Comparison of ENCODE assay signal across 26 cellular contexts in the genomic region with DNA sequence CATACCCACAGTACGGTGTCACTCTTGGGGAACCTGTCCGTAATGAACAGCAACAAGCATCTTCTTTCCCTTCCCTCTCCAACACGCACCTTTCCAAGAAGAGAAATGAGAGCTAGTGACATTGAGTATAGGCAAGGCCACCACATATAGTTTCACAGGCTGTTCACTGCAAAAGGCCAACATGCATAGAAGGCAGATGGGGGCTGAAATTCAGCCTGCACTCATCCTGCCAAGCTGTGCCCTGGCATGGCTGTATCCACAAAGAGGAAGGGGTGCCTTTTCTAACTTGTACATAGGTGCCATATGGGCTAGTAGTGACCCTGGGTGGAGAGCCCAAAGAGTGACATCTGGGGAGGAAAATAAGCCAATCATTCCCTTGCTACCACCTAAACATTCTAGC.
A peak's percentile ranks its signal among the peaks of the same experiment; 100 is the strongest.
DNase-seq lines count a peak whose midpoint lies in the region; FAIRE-seq and TF ChIP-seq lines count a peak whose summit lies in the region.
"Had no signal": no experiment of that assay in that cellular context is flagged by ENCODE, and none has a peak within 500 bp of the region (broad histone marks: within the 10 kb centered on the region; RNA-seq: fewer than 3 reads in every experiment).

No MANE protein-coding gene starts in this region.

- H3K18ac ChIP-seq in H1 (ENCODE audit: extremely low read depth, low read length): no peak overlapping the region; the same call in 1 of the 2 replicates
- peak overlapping the region; percentile 10 for H3K18ac ChIP-seq in trophoblast cell (ENCODE audit: low read length)

- FAIRE-seq in H1 (lab: Jason Lieb, UNC): no peak
- FAIRE-seq: A549, colon, HepG2 had no signal

- no peaks in the 10 kb centered on the region for H4K20me1 ChIP-seq in H1 (replicated peaks in 1 of 2; ENCODE audit: control insufficient read depth in 1 of 2, insufficient read depth in 2 of 2, low read length in 2 of 2)

- H3K27ac ChIP-seq in H1 (ENCODE audit: low read depth, low read length): no peak overlapping the region
- peak overlapping the region; percentile 11 for H3K27ac ChIP-seq in trophoblast cell (ENCODE audit: low read depth, low read length)
- no peak overlapping the region for H3K27ac ChIP-seq in ascending aorta
- H3K27ac ChIP-seq: cardiac muscle cell, thoracic aorta had no signal

- H2BK5ac ChIP-seq in H1 (ENCODE audit: low read depth, low read length) (no peak overlapping the region), trophoblast cell (ENCODE audit: low read depth, low read length, poor library complexity) (peak overlapping the region; percentile 25)

- H2AK5ac ChIP-seq in H1 (ENCODE audit: low read depth, low read length) (no peak overlapping the region), trophoblast cell (ENCODE audit: low read length) (peak overlapping the region; percentile 57)

- no peak for TF ChIP-seq RAD21 in H1 (IDR thresholded peaks at IDR 0.05 in 1 of 2, conservative IDR thresholded peaks at IDR 0.05 in 1 of 2; ENCODE audit: low read depth in 2 of 2, low read length in 2 of 2)

- TF ChIP-seq POLR2A in H1 (IDR thresholded peaks at IDR 0.05; ENCODE audit: control extremely low read depth in 1 of 2, low read depth in 2 of 2, low read length in 2 of 2): no peak

- WGBS in H1 (ENCODE audit: extremely low coverage in 1 of 2, insufficient coverage in 1 of 2, insufficient read length in 1 of 2, insufficient replicate concordance in 2 of 2, low coverage in 1 of 2, low lambda C conversion rate in 2 of 2, missing lambda C conversion rate in 1 of 2), 2 experiments: 84% methylated on average over 3 of the region's 3 CpGs; no CpG with 5 or more reads in 1 of the 2 experiments
- no CpG with 5 or more reads among the region's 3 CpGs for WGBS in trophoblast cell (ENCODE audit: extremely low coverage, insufficient coverage, insufficient read length)

- no peak overlapping the region for H4K5ac ChIP-seq in H1 (ENCODE audit: insufficient read length, low read depth, low read length)

- H4K8ac ChIP-seq in H1 (ENCODE audit: extremely low read depth, insufficient read depth, low read length) (no peak overlapping the region), trophoblast cell (ENCODE audit: low read depth, low read length) (peak overlapping the region; percentile 25)

- H3K23ac ChIP-seq in H1 (ENCODE audit: insufficient read length) (no peak overlapping the region), trophoblast cell (ENCODE audit: low read length) (no peak overlapping the region)

- H3K4me2 ChIP-seq in H1 (ENCODE audit: insufficient read depth in 1 of 2, low read depth in 2 of 2, low read length in 2 of 2) (no peak overlapping the region), trophoblast cell (ENCODE audit: low read length) (no peak overlapping the region)
- H3K4me2 ChIP-seq: A549 had no signal

- no peak overlapping the region for H3K4ac ChIP-seq in H1 (replicated peaks; ENCODE audit: insufficient read length, low read depth, low read length)
- peak overlapping the region; percentile 11 for H3K4ac ChIP-seq in trophoblast cell (ENCODE audit: low read depth, low read length)

- H3K9ac ChIP-seq in H1 (replicated peaks in 1 of 4; ENCODE audit: extremely low read depth in 1 of 4, low read depth in 3 of 4, low read length in 3 of 4) (no peak overlapping the region), trophoblast cell (ENCODE audit: low read length) (peak overlapping the region; percentile 50)

- H3K27me3 ChIP-seq in H1 (replicated peaks in 1 of 4; ENCODE audit: control insufficient read depth in 3 of 4, extremely low read depth in 1 of 4, insufficient read depth in 3 of 4, low read length in 3 of 4) (no peaks in the 10 kb centered on the region), trophoblast cell (ENCODE audit: insufficient read depth, low read length) (no peaks in the 10 kb centered on the region), ascending aorta (no peaks in the 10 kb centered on the region)
- H3K27me3 ChIP-seq: cardiac muscle cell had no signal

- no peak for TF ChIP-seq CTCF in H1 (IDR thresholded peaks at IDR 0.05; ENCODE audit: control extremely low read depth in 1 of 3, insufficient read depth in 1 of 3, low read depth in 1 of 3, low read length in 3 of 3)
- no peak for TF ChIP-seq CTCF in ascending aorta (IDR thresholded peaks at IDR 0.05)

- DNase-seq in DMS 273 (lab: John Stamatoyannopoulos, UW; ENCODE audit: unreplicated experiment): peak; percentile 81
- peak; percentile 100 for DNase-seq in NCI-H524 treated with DMSO at 0.1 percent for 48 hours (lab: John Stamatoyannopoulos, UW)
- peak in 1 of 2 experiments; percentile 16 for DNase-seq in H1 (ENCODE audit: low read depth in 1 of 2, low spot score in 2 of 2)
- no peak for DNase-seq in trophoblast cell
- no peak for DNase-seq in amygdala (lab: John Stamatoyannopoulos, UW)
- no peak for DNase-seq in activated gamma-delta T cell treated with Interleukin-2 at 50 U/mL for 16 hours
- no peak for DNase-seq in AML-193 (lab: John Stamatoyannopoulos, UW)
- DNase-seq in ascending aorta (ENCODE audit: low spot score in 2 of 2): no peak
- DNase-seq: activated CD8-positive, alpha-beta memory T cell treated with anti-CD3 and anti-CD28 coated beads, Interleukin-2, amount 50 U/mL, for 48 hours; activated CD8-positive, alpha-beta T cell treated with anti-CD3 and anti-CD28 coated beads for 36 hours; amniotic stem cell; DMS53; H9; hypothalamus; Kasumi-1; left colon; mammary epithelial cell; NCI-H146; NCI-H510A; T-helper 2 cell had no signal

- POLR2A ChIA-PET in H1 (lab: Charles Lee; ENCODE audit: partially characterized antibody): no interaction called here

- H3K14ac ChIP-seq in H1 (ENCODE audit: insufficient read length) (no peak overlapping the region), trophoblast cell (ENCODE audit: low read length) (peak overlapping the region; percentile 19)

- H3K79me1 ChIP-seq in H1 (ENCODE audit: low read depth, low read length) (no peaks in the 10 kb centered on the region; the same call in 1 of the 2 replicates), trophoblast cell (ENCODE audit: low read length) (peaks cover 74% of the 10 kb centered on the region)

- no peak overlapping the region for H3K4me3 ChIP-seq in H1 (ENCODE audit: extremely low read depth in 1 of 4, insufficient read depth in 2 of 4, low read depth in 3 of 4, low read length in 4 of 4)
- H3K4me3 ChIP-seq in trophoblast cell (ENCODE audit: low read depth, low read length): no peak overlapping the region
- no peak overlapping the region for H3K4me3 ChIP-seq in ascending aorta
- H3K4me3 ChIP-seq: A549, cardiac muscle cell, skin epidermis, thoracic aorta had no signal

- H3K36me3 ChIP-seq in H1 (ENCODE audit: control insufficient read depth in 2 of 4, insufficient read depth in 4 of 4, low read length in 3 of 4): no peaks in the 10 kb centered on the region
- peaks cover 0 to 2% of the 10 kb centered on the region in 2 experiments for H3K36me3 ChIP-seq in trophoblast cell (ENCODE audit: control insufficient read depth in 1 of 2, insufficient read depth in 2 of 2, low read length in 2 of 2)
- H3K36me3 ChIP-seq in ascending aorta: no peaks in the 10 kb centered on the region
- H3K36me3 ChIP-seq: cardiac muscle cell, thoracic aorta had no signal

- H2AFZ ChIP-seq in H1 (ENCODE audit: low read length) (no peak overlapping the region), trophoblast cell (ENCODE audit: insufficient read depth, low read length, poor library complexity) (no peak overlapping the region)

- H3K79me2 ChIP-seq in H1 (ENCODE audit: control insufficient read depth in 1 of 2, insufficient read depth in 2 of 2, low read length in 2 of 2) (no peaks in the 10 kb centered on the region), trophoblast cell (ENCODE audit: control insufficient read depth, insufficient read depth, low read length, poor library complexity) (peaks cover 12% of the 10 kb centered on the region)

- peaks cover under 1% of the 10 kb centered on the region; the same call in 1 of the 2 replicates for H3K23me2 ChIP-seq in H1 (ENCODE audit: low read depth, low read length)

- no peak for TF ChIP-seq EP300 in H1 (IDR thresholded peaks at IDR 0.05; ENCODE audit: borderline replicate concordance in 1 of 2, low read depth in 2 of 2, low read length in 2 of 2)

- no peak overlapping the region for H2BK120ac ChIP-seq in H1 (replicated peaks; ENCODE audit: low read depth, low read length)
- peak overlapping the region; percentile 74 for H2BK120ac ChIP-seq in trophoblast cell (ENCODE audit: insufficient read depth, low read length, poor library complexity)

- H3K9me3 ChIP-seq in H1 (ENCODE audit: insufficient read depth in 2 of 2, low read depth in 1 of 2, low read length in 1 of 2): peaks cover 0 to 3% of the 10 kb centered on the region in 2 experiments; a peak in 2 of 4 replicates
- no peaks in the 10 kb centered on the region for H3K9me3 ChIP-seq in trophoblast cell (ENCODE audit: insufficient read depth, low read depth, low read length)
- H3K9me3 ChIP-seq in ascending aorta: no peaks in the 10 kb centered on the region
- H3K9me3 ChIP-seq: thoracic aorta had no signal

- intact Hi-C loops in ascending aorta (cut with DNase I): no loop called here

- no peak overlapping the region for H2BK20ac ChIP-seq in H1 (ENCODE audit: low read length)

- H2BK12ac ChIP-seq in H1 (ENCODE audit: low read depth, low read length) (no peak overlapping the region), trophoblast cell (ENCODE audit: low read length) (peak overlapping the region; percentile 85)

- peaks cover 0 to 3% (median 0%) of the 10 kb centered on the region in 4 experiments; a peak in 3 of 7 replicates for H3K4me1 ChIP-seq in H1 (replicated peaks in 1 of 4; ENCODE audit: control insufficient read depth in 3 of 4, insufficient read depth in 4 of 4, low read length in 3 of 4)
- peaks cover 42 to 66% of the 10 kb centered on the region in 2 experiments for H3K4me1 ChIP-seq in trophoblast cell (ENCODE audit: control insufficient read depth in 1 of 2, insufficient read depth in 2 of 2, low read length in 2 of 2)
- peaks cover 3 to 18% of the 10 kb centered on the region in 2 donors for H3K4me1 ChIP-seq in ascending aorta

- no peak overlapping the region for H4K91ac ChIP-seq in H1 (replicated peaks; ENCODE audit: insufficient read length, low read length)
- peak overlapping the region; percentile 83 for H4K91ac ChIP-seq in trophoblast cell (ENCODE audit: low read depth, low read length)

- H3K56ac ChIP-seq in H1 (replicated peaks; ENCODE audit: insufficient read length, low read depth, low read length): no peak overlapping the region

- CTCF ChIA-PET in H1 (lab: Charles Lee; ENCODE audit: partially characterized antibody): interaction anchor here (0.7 to 1.7 kb wide), 3 partner anchors 27 to 41 kb away, joined by 3 to 4 read pairs (median 3); no protein-coding TSS in a partner anchor

- no peak overlapping the region for H4K12ac ChIP-seq in trophoblast cell (ENCODE audit: low read depth, low read length)

- 0 out of 2 replicates have a peak overlapping the region, but pooled peaks have one; percentile 23 for H2BK15ac ChIP-seq in H1 (ENCODE audit: low read length)

TF ChIP-seq in H1, 55 proteins besides CTCF, POLR2A, EP300 and RAD21 (continues in another document):
- TF ChIP-seq TAF7 (optimal IDR thresholded peaks at IDR 0.05; ENCODE audit: borderline replicate concordance, low read depth, low read length): no peak
- no peak for TF ChIP-seq CBX5 (IDR thresholded peaks at IDR 0.05; ENCODE audit: low read depth, low read length)
- TF ChIP-seq BRCA1 (IDR thresholded peaks at IDR 0.05; ENCODE audit: low read depth, low read length): no peak
- no peak for TF ChIP-seq RBBP5 (IDR thresholded peaks at IDR 0.05; ENCODE audit: borderline replicate concordance, low read depth, low read length)
- TF ChIP-seq SIRT6 (IDR thresholded peaks at IDR 0.05; ENCODE audit: low read length): no peak

Comparison
In these comparisons a context has a peak if more than half of its experiments do, and no peak if none do; other contexts are left out.
1. DNase-seq: peak in DMS 273 (single experiment) and NCI-H524 treated with DMSO at 0.1 percent for 48 hours (single experiment); none in trophoblast cell (0 of 2), amygdala (0 of 56), activated gamma-delta T cell treated with Interleukin-2 at 50 U/mL for 16 hours (single experiment), AML-193 (0 of 2) and ascending aorta (0 of 2).